34 cellular contexts compared by ENCODE assay signal in genomic region chr3:161386991-161387390, GRCh38. TPM values are rescaled to one million over a fixed set of nuclear protein-coding genes. Genes with fewer than 3 reads are reported as not detected.
"Had no signal": no experiment of that assay in that cellular context is flagged by ENCODE, and none has a peak within 500 bp of the region (broad histone marks: within the 10 kb centered on the region; RNA-seq: fewer than 3 reads in every experiment).

No MANE protein-coding gene starts in this region.

- H3K4me3 ChIP-seq: coronary artery, gastroesophageal sphincter, left ventricle myocardium inferior, skin epidermis, thoracic aorta, uterus had no signal

- DNase-seq: activated CD4-positive, alpha-beta memory T cell treated with anti-CD3 and anti-CD28 coated beads for 36 hours; activated CD4-positive, alpha-beta T cell treated with anti-CD3 and anti-CD28 coated beads, Interleukin-2, amount 10 ng/mL, durations not matched to agents 24 days and 14 days; activated CD4-positive, CD25-positive, alpha-beta regulatory T cell treated with anti-CD3 and anti-CD28 coated beads, Interleukin-2, amount 50 U/mL, for 72 hours; activated CD8-positive, alpha-beta memory T cell treated with anti-CD3 and anti-CD28 coated beads, Interleukin-2, amount 50 U/mL, for 4 hours; activated gamma-delta T cell treated with Interleukin-2 at 50 U/mL for 16 hours; activated naive CD4-positive, alpha-beta T cell treated with anti-CD3 and anti-CD28 coated beads, Interleukin-2, amount 50 U/mL, for 16 hours; activated T-cell treated with anti-CD3 and anti-CD28 coated beads, Interleukin-2, amount 50 U/mL, for 1 hour; amniotic stem cell; brain microvascular endothelial cell; effector memory CD8-positive, alpha-beta T cell; head of caudate nucleus; hypothalamus; left ventricle myocardium inferior; stimulated activated CD4-positive, alpha-beta T cell treated with anti-CD3 and anti-CD28 coated beads, Interleukin-12 subunit alpha, Interleukin-12 subunit beta, amount 100 ng/mL, for 4 hours; stimulated activated CD4-positive, alpha-beta T cell treated with anti-CD3 and anti-CD28 coated beads, Interleukin-4, amount 100 ng/mL, for 1 hour; trophoblast cell; uterus had no signal

- H3K27ac Mint-ChIP-seq: activated CD4-positive, alpha-beta memory T cell treated with anti-CD3 and anti-CD28 coated beads for 36 hours; activated CD4-positive, alpha-beta T cell treated with anti-CD3 and anti-CD28 coated beads, Interleukin-2, amount 10 ng/mL, durations not matched to agents 24 days and 14 days; activated T-helper 17 cell treated with anti-CD3 and anti-CD28 coated beads, Interleukin-2, amount 50 U/mL, for 72 hours; effector memory CD8-positive, alpha-beta T cell; nephron; stimulated activated naive CD8-positive, alpha-beta T cell treated with anti-CD3 and anti-CD28 coated beads, Interleukin-15, Interleukin-2, amounts not matched to agents 100 ng/mL and 50 ng/mL, for 24 hours had no signal

- H3K9me3 Mint-ChIP-seq: activated CD4-positive, alpha-beta memory T cell treated with anti-CD3 and anti-CD28 coated beads for 36 hours; activated T-helper 17 cell treated with anti-CD3 and anti-CD28 coated beads, Interleukin-2, amount 50 U/mL, for 72 hours; effector memory CD8-positive, alpha-beta T cell; stimulated activated naive CD8-positive, alpha-beta T cell treated with anti-CD3 and anti-CD28 coated beads, Interleukin-15, Interleukin-2, amounts not matched to agents 100 ng/mL and 50 ng/mL, for 24 hours had no signal

- H3K27me3 ChIP-seq: brain microvascular endothelial cell, gastroesophageal sphincter, uterus had no signal

- H3K4me3 Mint-ChIP-seq: activated CD4-positive, alpha-beta memory T cell treated with anti-CD3 and anti-CD28 coated beads for 36 hours; activated CD4-positive, alpha-beta T cell treated with anti-CD3 and anti-CD28 coated beads, Interleukin-2, amount 10 ng/mL, durations not matched to agents 24 days and 14 days; activated T-helper 17 cell treated with anti-CD3 and anti-CD28 coated beads, Interleukin-2, amount 50 U/mL, for 72 hours; effector memory CD8-positive, alpha-beta T cell; nephron; stimulated activated naive CD8-positive, alpha-beta T cell treated with anti-CD3 and anti-CD28 coated beads, Interleukin-15, Interleukin-2, amounts not matched to agents 100 ng/mL and 50 ng/mL, for 24 hours had no signal

- ATAC-seq: activated T-helper 17 cell treated with anti-CD3 and anti-CD28 coated beads, Interleukin-2, amount 50 U/mL, for 72 hours; effector memory CD8-positive, alpha-beta T cell; gastroesophageal sphincter; sciatic nerve had no signal

- H3K9me3 ChIP-seq: gastroesophageal sphincter, thoracic aorta, uterus had no signal

- H3K36me3 Mint-ChIP-seq: activated CD4-positive, alpha-beta memory T cell treated with anti-CD3 and anti-CD28 coated beads for 36 hours had no signal

- H3K4me1 Mint-ChIP-seq: activated CD4-positive, alpha-beta T cell treated with anti-CD3 and anti-CD28 coated beads, Interleukin-2, amount 10 ng/mL, durations not matched to agents 24 days and 14 days; activated T-helper 17 cell treated with anti-CD3 and anti-CD28 coated beads, Interleukin-2, amount 50 U/mL, for 72 hours; nephron had no signal

- H3K36me3 ChIP-seq: brain microvascular endothelial cell, gastroesophageal sphincter, left ventricle myocardium inferior, thoracic aorta, uterus had no signal

- H3K4me1 ChIP-seq: gastroesophageal sphincter, left ventricle myocardium inferior, uterus had no signal

- H3K27ac ChIP-seq: brain microvascular endothelial cell, coronary artery, gastroesophageal sphincter, left ventricle myocardium inferior, skin epidermis, thoracic aorta, uterus had no signal

RNA-seq across cellular contexts. Expression of gene SPTSSB, which starts 15.7 kb away (rescaled TPM):
- total RNA-seq: activated CD4-positive, alpha-beta memory T cell treated with anti-CD3 and anti-CD28 coated beads for 36 hours; activated CD4-positive, alpha-beta T cell treated with anti-CD3 and anti-CD28 coated beads, Interleukin-2, amount 10 ng/mL, durations not matched to agents 24 days and 14 days; activated CD8-positive, alpha-beta memory T cell treated with anti-CD3 and anti-CD28 coated beads for 36 hours; activated T-helper 17 cell treated with anti-CD3 and anti-CD28 coated beads, Interleukin-2, amount 50 U/mL, for 72 hours; endothelial cell of umbilical vein; fibroblast of villous mesenchyme; lung microvascular endothelial cell; osteocyte; posterior vena cava; renal cortical epithelial cell; T-helper 1 cell treated with Interleukin-12 subunit alpha and Interleukin-12 subunit beta and Interleukin-4 antibody, amounts not matched to agents 30 ng/mL and 1 ng/mL, for 36 hours; thoracic aorta had no signal
- polyA plus RNA-seq: endothelial cell of umbilical vein, fibroblast of lung had no signal
